In genomic region chr1:149845416-149845815, GRCh38 we compare ENCODE assay signal across 8 cellular contexts. TPM values are rescaled to one million over a fixed set of nuclear protein-coding genes. Genes with fewer than 3 reads are reported as not detected.
DNase-seq lines count a peak whose midpoint lies in the region; ATAC-seq lines count a peak whose summit lies in the region.

No MANE protein-coding gene starts in this region.

- DNase-seq in activated CD4-positive, alpha-beta T cell treated with anti-CD3 and anti-CD28 coated beads, Interleukin-2, amount 10 ng/mL, durations not matched to agents 24 days and 14 days = peak; percentile 62
- DNase-seq in activated CD4-positive, alpha-beta T cell treated with anti-CD3 and anti-CD28 coated beads, Interleukin-2, amount 50 U/mL, for 4 hours = no peak
- DNase-seq in RPMI8226 = peak; percentile 23
- peak; percentile 72 for DNase-seq in foreskin melanocyte
- DNase-seq in stimulated activated CD8-positive, alpha-beta memory T cell treated with anti-CD3 and anti-CD28 coated beads, Interleukin-4, amount 100 ng/mL, for 48 hours = peak; percentile 26
- DNase-seq in NCI-H2107 treated with DMSO at 0.1 percent for 48 hours (lab: John Stamatoyannopoulos, UW; ENCODE audit: unreplicated experiment) = no peak
- DNase-seq in hepatic stellate cell (ENCODE audit: low spot score) = no peak

- H3K27ac Mint-ChIP-seq in activated CD4-positive, alpha-beta T cell treated with anti-CD3 and anti-CD28 coated beads, Interleukin-2, amount 10 ng/mL, durations not matched to agents 24 days and 14 days = peak overlapping the region; percentile 83

- no peaks in the 10 kb centered on the region for H3K9me3 Mint-ChIP-seq in activated CD4-positive, alpha-beta T cell treated with anti-CD3 and anti-CD28 coated beads, Interleukin-2, amount 10 ng/mL, durations not matched to agents 24 days and 14 days

- peaks cover 38% of the 10 kb centered on the region for H3K36me3 Mint-ChIP-seq in activated CD4-positive, alpha-beta T cell treated with anti-CD3 and anti-CD28 coated beads, Interleukin-2, amount 10 ng/mL, durations not matched to agents 24 days and 14 days (ENCODE audit: low read depth)

- H3K27me3 Mint-ChIP-seq in activated CD4-positive, alpha-beta T cell treated with anti-CD3 and anti-CD28 coated beads, Interleukin-2, amount 10 ng/mL, durations not matched to agents 24 days and 14 days = no peaks in the 10 kb centered on the region

- intact Hi-C loops in activated CD4-positive, alpha-beta T cell treated with anti-CD3 and anti-CD28 coated beads, Interleukin-2, amount 10 ng/mL, durations not matched to agents 24 days and 14 days (cut with micrococcal nuclease) = no loop called here

- ATAC-seq in GM18873 (IDR thresholded peaks at IDR 0.05; ENCODE audit: low FRiP score, unreplicated experiment) = no peak

- H3K4me1 Mint-ChIP-seq in activated CD4-positive, alpha-beta T cell treated with anti-CD3 and anti-CD28 coated beads, Interleukin-2, amount 10 ng/mL, durations not matched to agents 24 days and 14 days = peaks cover 54% of the 10 kb centered on the region

- peak overlapping the region; percentile 92 for H3K4me3 Mint-ChIP-seq in activated CD4-positive, alpha-beta T cell treated with anti-CD3 and anti-CD28 coated beads, Interleukin-2, amount 10 ng/mL, durations not matched to agents 24 days and 14 days

RNA-seq across cellular contexts. Expression of gene BOLA1, which starts 54.0 kb away (rescaled TPM):
- 25.8 and 26.6 TPM in 2 replicates for total RNA-seq in activated CD4-positive, alpha-beta T cell treated with anti-CD3 and anti-CD28 coated beads, Interleukin-2, amount 10 ng/mL, durations not matched to agents 24 days and 14 days

Comparison
In these comparisons a context has a peak if more than half of its experiments do, and no peak if none do; other contexts are left out.
1. DNase-seq: peak in activated CD4-positive, alpha-beta T cell treated with anti-CD3 and anti-CD28 coated beads, Interleukin-2, amount 10 ng/mL, durations not matched to agents 24 days and 14 days (single experiment), RPMI8226 (single experiment), foreskin melanocyte (single experiment) and stimulated activated CD8-positive, alpha-beta memory T cell treated with anti-CD3 and anti-CD28 coated beads, Interleukin-4, amount 100 ng/mL, for 48 hours (single experiment); none in activated CD4-positive, alpha-beta T cell treated with anti-CD3 and anti-CD28 coated beads, Interleukin-2, amount 50 U/mL, for 4 hours (0 of 2), NCI-H2107 treated with DMSO at 0.1 percent for 48 hours (single experiment) and hepatic stellate cell (single experiment).